ENCODE assay signal across 1 cellular context in the genomic region with DNA sequence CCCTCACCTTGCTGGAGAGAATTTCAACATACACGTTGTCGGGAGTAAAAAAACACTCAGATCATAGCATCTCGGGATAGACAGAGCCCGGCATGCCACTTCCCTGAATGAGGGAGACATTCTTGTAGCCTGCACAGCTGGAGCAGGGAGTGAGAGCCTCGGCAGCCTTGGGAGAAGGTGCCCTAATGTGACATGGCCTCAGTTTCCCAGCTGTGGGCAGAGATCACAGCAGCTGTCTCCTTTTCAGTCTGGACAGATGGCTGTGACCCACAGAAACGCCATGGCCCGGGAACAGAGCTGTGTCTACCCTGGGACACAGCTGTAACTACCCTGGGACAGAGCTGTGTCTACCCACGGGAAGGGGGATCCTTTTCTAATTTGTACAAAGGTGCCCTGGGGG.
TF ChIP-seq lines count a peak whose summit lies in the region.

No MANE protein-coding gene starts in this region.

TF ChIP-seq in WTC11, 78 proteins besides CTCF, POLR2A, EP300 and RAD21 (continued from another document):
- TF ChIP-seq, protein P1, sequence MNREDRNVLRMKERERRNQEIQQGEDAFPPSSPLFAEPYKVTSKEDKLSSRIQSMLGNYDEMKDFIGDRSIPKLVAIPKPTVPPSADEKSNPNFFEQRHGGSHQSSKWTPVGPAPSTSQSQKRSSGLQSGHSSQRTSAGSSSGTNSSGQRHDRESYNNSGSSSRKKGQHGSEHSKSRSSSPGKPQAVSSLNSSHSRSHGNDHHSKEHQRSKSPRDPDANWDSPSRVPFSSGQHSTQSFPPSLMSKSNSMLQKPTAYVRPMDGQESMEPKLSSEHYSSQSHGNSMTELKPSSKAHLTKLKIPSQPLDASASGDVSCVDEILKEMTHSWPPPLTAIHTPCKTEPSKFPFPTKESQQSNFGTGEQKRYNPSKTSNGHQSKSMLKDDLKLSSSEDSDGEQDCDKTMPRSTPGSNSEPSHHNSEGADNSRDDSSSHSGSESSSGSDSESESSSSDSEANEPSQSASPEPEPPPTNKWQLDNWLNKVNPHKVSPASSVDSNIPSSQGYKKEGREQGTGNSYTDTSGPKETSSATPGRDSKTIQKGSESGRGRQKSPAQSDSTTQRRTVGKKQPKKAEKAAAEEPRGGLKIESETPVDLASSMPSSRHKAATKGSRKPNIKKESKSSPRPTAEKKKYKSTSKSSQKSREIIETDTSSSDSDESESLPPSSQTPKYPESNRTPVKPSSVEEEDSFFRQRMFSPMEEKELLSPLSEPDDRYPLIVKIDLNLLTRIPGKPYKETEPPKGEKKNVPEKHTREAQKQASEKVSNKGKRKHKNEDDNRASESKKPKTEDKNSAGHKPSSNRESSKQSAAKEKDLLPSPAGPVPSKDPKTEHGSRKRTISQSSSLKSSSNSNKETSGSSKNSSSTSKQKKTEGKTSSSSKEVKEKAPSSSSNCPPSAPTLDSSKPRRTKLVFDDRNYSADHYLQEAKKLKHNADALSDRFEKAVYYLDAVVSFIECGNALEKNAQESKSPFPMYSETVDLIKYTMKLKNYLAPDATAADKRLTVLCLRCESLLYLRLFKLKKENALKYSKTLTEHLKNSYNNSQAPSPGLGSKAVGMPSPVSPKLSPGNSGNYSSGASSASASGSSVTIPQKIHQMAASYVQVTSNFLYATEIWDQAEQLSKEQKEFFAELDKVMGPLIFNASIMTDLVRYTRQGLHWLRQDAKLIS (CRISPR knock-in tag; IDR thresholded peaks at IDR 0.05; ENCODE audit: borderline replicate concordance): no peak
- TF ChIP-seq, protein P2, sequence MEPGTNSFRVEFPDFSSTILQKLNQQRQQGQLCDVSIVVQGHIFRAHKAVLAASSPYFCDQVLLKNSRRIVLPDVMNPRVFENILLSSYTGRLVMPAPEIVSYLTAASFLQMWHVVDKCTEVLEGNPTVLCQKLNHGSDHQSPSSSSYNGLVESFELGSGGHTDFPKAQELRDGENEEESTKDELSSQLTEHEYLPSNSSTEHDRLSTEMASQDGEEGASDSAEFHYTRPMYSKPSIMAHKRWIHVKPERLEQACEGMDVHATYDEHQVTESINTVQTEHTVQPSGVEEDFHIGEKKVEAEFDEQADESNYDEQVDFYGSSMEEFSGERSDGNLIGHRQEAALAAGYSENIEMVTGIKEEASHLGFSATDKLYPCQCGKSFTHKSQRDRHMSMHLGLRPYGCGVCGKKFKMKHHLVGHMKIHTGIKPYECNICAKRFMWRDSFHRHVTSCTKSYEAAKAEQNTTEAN (CRISPR knock-in tag; IDR thresholded peaks at IDR 0.05): no peak
- TF ChIP-seq, protein P3, sequence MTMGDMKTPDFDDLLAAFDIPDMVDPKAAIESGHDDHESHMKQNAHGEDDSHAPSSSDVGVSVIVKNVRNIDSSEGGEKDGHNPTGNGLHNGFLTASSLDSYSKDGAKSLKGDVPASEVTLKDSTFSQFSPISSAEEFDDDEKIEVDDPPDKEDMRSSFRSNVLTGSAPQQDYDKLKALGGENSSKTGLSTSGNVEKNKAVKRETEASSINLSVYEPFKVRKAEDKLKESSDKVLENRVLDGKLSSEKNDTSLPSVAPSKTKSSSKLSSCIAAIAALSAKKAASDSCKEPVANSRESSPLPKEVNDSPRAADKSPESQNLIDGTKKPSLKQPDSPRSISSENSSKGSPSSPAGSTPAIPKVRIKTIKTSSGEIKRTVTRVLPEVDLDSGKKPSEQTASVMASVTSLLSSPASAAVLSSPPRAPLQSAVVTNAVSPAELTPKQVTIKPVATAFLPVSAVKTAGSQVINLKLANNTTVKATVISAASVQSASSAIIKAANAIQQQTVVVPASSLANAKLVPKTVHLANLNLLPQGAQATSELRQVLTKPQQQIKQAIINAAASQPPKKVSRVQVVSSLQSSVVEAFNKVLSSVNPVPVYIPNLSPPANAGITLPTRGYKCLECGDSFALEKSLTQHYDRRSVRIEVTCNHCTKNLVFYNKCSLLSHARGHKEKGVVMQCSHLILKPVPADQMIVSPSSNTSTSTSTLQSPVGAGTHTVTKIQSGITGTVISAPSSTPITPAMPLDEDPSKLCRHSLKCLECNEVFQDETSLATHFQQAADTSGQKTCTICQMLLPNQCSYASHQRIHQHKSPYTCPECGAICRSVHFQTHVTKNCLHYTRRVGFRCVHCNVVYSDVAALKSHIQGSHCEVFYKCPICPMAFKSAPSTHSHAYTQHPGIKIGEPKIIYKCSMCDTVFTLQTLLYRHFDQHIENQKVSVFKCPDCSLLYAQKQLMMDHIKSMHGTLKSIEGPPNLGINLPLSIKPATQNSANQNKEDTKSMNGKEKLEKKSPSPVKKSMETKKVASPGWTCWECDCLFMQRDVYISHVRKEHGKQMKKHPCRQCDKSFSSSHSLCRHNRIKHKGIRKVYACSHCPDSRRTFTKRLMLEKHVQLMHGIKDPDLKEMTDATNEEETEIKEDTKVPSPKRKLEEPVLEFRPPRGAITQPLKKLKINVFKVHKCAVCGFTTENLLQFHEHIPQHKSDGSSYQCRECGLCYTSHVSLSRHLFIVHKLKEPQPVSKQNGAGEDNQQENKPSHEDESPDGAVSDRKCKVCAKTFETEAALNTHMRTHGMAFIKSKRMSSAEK (CRISPR knock-in tag; IDR thresholded peaks at IDR 0.05; ENCODE audit: borderline replicate concordance): no peak
- no peak for TF ChIP-seq ZNF121 (CRISPR knock-in tag; IDR thresholded peaks at IDR 0.05)
- TF ChIP-seq GRHL2 (CRISPR knock-in tag; IDR thresholded peaks at IDR 0.05; ENCODE audit: insufficient replicate concordance, severe bottlenecking): no peak
- TF ChIP-seq, protein P4, sequence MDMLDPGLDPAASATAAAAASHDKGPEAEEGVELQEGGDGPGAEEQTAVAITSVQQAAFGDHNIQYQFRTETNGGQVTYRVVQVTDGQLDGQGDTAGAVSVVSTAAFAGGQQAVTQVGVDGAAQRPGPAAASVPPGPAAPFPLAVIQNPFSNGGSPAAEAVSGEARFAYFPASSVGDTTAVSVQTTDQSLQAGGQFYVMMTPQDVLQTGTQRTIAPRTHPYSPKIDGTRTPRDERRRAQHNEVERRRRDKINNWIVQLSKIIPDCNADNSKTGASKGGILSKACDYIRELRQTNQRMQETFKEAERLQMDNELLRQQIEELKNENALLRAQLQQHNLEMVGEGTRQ (CRISPR knock-in tag; IDR thresholded peaks at IDR 0.05): no peak
- no peak for TF ChIP-seq ZNF219 (CRISPR knock-in tag; IDR thresholded peaks at IDR 0.05; ENCODE audit: borderline replicate concordance)
